Comparison of ENCODE assay signal across 1 cellular context in genomic region chrX:47080215-47080914, GRCh38.
A peak's percentile ranks its signal among the peaks of the same experiment; 100 is the strongest.
TF ChIP-seq lines count a peak whose summit lies in the region.

No MANE protein-coding gene starts in this region.

TF ChIP-seq in HepG2, 621 proteins besides CTCF, POLR2A, EP300 and RAD21 (continued from another document):
- TF ChIP-seq ZNF362 (CRISPR knock-in tag; IDR thresholded peaks at IDR 0.05; ENCODE audit: borderline replicate concordance) (peak; percentile 84), MTA1 (CRISPR knock-in tag; IDR thresholded peaks at IDR 0.05; ENCODE audit: borderline replicate concordance) (peak; percentile 80; the same call in 1 of the 2 replicates), ARNTL (CRISPR knock-in tag; IDR thresholded peaks at IDR 0.05) (peak; percentile 58; the same call in 1 of the 2 replicates), PHF8 (CRISPR knock-in tag; IDR thresholded peaks at IDR 0.05) (0 out of 2 replicates have a peak, but pooled peaks have one; percentile 32), MIER2 (CRISPR knock-in tag; IDR thresholded peaks at IDR 0.05) (0 out of 2 replicates have a peak, but pooled peaks have one; percentile 14), GFI1 (CRISPR knock-in tag; IDR thresholded peaks at IDR 0.05; ENCODE audit: borderline replicate concordance) (peak; percentile 68; the same call in 1 of the 2 replicates), HMG20B (CRISPR knock-in tag; conservative IDR thresholded peaks at IDR 0.05) (0 out of 2 replicates have a peak, but pooled peaks have one; percentile 40), ELF3 (CRISPR knock-in tag; IDR thresholded peaks at IDR 0.05) (0 out of 2 replicates have a peak, but pooled peaks have one; percentile 23), ISL2 (CRISPR knock-in tag; IDR thresholded peaks at IDR 0.05) (peak; percentile 85), TBX2 (CRISPR knock-in tag; IDR thresholded peaks at IDR 0.05; ENCODE audit: borderline replicate concordance) (peak; percentile 95), FOXP4 (CRISPR knock-in tag; IDR thresholded peaks at IDR 0.05) (peak; percentile 85), NONO (IDR thresholded peaks at IDR 0.05) (no peak), NONO (CRISPR knock-in tag; conservative IDR thresholded peaks at IDR 0.05) (peak; percentile 63; the same call in 1 of the 2 replicates), CREB1 (IDR thresholded peaks at IDR 0.05) (peak; percentile 78; the same call in 1 of the 2 replicates), CREB1 (CRISPR knock-in tag; IDR thresholded peaks at IDR 0.05) (peak; percentile 78; the same call in 1 of the 2 replicates), SATB2 (CRISPR knock-in tag; IDR thresholded peaks at IDR 0.05) (no peak), MBD4 (IDR thresholded peaks at IDR 0.05; ENCODE audit: borderline replicate concordance, low read length) (0 out of 2 replicates have a peak, but pooled peaks have one; percentile 55), NR2F6 (IDR thresholded peaks at IDR 0.05) (peak; percentile 98), NR2F6 (CRISPR knock-in tag; IDR thresholded peaks at IDR 0.05) (peak; percentile 96), PRDM10 (CRISPR knock-in tag; IDR thresholded peaks at IDR 0.05; ENCODE audit: low read depth) (0 out of 2 replicates have a peak, but pooled peaks have one; percentile 24), ZEB1 (IDR thresholded peaks at IDR 0.05; ENCODE audit: insufficient replicate concordance, low read depth) (peak; percentile 24), MED8 (CRISPR knock-in tag; IDR thresholded peaks at IDR 0.05; ENCODE audit: insufficient replicate concordance) (peak; percentile 54), ZNF383 (CRISPR knock-in tag; IDR thresholded peaks at IDR 0.05; ENCODE audit: borderline replicate concordance) (no peak), MIXL1 (CRISPR knock-in tag; IDR thresholded peaks at IDR 0.05) (0 out of 2 replicates have a peak, but pooled peaks have one; percentile 38), PITX1 (CRISPR knock-in tag; IDR thresholded peaks at IDR 0.05) (peak; percentile 81; the same call in 1 of the 2 replicates), ZNF792 (CRISPR knock-in tag; IDR thresholded peaks at IDR 0.05) (0 out of 2 replicates have a peak, but pooled peaks have one; percentile 51), ZNF292 (CRISPR knock-in tag; IDR thresholded peaks at IDR 0.05; ENCODE audit: borderline replicate concordance, low read depth) (0 out of 2 replicates have a peak, but pooled peaks have one; percentile 28), KMT2B (CRISPR knock-in tag; IDR thresholded peaks at IDR 0.05) (0 out of 2 replicates have a peak, but pooled peaks have one; percentile 18), DPF2 (CRISPR knock-in tag; IDR thresholded peaks at IDR 0.05; ENCODE audit: borderline replicate concordance, low read depth) (peak; percentile 80), ZNF652 (CRISPR knock-in tag; IDR thresholded peaks at IDR 0.05; ENCODE audit: borderline replicate concordance, low read depth) (peak; percentile 31; the same call in 1 of the 2 replicates), BCL6 (CRISPR knock-in tag; IDR thresholded peaks at IDR 0.05) (peak; percentile 87), SOX5 (CRISPR knock-in tag; IDR thresholded peaks at IDR 0.05; ENCODE audit: borderline replicate concordance) (peak; percentile 85), HOXA3 (CRISPR knock-in tag; IDR thresholded peaks at IDR 0.05) (peak; percentile 68; the same call in 1 of the 2 replicates), ZNF230 (CRISPR knock-in tag; IDR thresholded peaks at IDR 0.05) (peak; percentile 46; the same call in 1 of the 2 replicates)
- TF ChIP-seq, protein P1, sequence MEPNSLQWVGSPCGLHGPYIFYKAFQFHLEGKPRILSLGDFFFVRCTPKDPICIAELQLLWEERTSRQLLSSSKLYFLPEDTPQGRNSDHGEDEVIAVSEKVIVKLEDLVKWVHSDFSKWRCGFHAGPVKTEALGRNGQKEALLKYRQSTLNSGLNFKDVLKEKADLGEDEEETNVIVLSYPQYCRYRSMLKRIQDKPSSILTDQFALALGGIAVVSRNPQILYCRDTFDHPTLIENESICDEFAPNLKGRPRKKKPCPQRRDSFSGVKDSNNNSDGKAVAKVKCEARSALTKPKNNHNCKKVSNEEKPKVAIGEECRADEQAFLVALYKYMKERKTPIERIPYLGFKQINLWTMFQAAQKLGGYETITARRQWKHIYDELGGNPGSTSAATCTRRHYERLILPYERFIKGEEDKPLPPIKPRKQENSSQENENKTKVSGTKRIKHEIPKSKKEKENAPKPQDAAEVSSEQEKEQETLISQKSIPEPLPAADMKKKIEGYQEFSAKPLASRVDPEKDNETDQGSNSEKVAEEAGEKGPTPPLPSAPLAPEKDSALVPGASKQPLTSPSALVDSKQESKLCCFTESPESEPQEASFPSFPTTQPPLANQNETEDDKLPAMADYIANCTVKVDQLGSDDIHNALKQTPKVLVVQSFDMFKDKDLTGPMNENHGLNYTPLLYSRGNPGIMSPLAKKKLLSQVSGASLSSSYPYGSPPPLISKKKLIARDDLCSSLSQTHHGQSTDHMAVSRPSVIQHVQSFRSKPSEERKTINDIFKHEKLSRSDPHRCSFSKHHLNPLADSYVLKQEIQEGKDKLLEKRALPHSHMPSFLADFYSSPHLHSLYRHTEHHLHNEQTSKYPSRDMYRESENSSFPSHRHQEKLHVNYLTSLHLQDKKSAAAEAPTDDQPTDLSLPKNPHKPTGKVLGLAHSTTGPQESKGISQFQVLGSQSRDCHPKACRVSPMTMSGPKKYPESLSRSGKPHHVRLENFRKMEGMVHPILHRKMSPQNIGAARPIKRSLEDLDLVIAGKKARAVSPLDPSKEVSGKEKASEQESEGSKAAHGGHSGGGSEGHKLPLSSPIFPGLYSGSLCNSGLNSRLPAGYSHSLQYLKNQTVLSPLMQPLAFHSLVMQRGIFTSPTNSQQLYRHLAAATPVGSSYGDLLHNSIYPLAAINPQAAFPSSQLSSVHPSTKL (CRISPR knock-in tag; IDR thresholded peaks at IDR 0.05): peak; percentile 89
- TF ChIP-seq, protein P2, sequence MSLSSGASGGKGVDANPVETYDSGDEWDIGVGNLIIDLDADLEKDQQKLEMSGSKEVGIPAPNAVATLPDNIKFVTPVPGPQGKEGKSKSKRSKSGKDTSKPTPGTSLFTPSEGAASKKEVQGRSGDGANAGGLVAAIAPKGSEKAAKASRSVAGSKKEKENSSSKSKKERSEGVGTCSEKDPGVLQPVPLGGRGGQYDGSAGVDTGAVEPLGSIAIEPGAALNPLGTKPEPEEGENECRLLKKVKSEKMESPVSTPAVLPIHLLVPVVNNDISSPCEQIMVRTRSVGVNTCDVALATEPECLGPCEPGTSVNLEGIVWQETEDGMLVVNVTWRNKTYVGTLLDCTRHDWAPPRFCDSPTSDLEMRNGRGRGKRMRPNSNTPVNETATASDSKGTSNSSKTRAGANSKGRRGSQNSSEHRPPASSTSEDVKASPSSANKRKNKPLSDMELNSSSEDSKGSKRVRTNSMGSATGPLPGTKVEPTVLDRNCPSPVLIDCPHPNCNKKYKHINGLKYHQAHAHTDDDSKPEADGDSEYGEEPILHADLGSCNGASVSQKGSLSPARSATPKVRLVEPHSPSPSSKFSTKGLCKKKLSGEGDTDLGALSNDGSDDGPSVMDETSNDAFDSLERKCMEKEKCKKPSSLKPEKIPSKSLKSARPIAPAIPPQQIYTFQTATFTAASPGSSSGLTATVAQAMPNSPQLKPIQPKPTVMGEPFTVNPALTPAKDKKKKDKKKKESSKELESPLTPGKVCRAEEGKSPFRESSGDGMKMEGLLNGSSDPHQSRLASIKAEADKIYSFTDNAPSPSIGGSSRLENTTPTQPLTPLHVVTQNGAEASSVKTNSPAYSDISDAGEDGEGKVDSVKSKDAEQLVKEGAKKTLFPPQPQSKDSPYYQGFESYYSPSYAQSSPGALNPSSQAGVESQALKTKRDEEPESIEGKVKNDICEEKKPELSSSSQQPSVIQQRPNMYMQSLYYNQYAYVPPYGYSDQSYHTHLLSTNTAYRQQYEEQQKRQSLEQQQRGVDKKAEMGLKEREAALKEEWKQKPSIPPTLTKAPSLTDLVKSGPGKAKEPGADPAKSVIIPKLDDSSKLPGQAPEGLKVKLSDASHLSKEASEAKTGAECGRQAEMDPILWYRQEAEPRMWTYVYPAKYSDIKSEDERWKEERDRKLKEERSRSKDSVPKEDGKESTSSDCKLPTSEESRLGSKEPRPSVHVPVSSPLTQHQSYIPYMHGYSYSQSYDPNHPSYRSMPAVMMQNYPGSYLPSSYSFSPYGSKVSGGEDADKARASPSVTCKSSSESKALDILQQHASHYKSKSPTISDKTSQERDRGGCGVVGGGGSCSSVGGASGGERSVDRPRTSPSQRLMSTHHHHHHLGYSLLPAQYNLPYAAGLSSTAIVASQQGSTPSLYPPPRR (CRISPR knock-in tag; IDR thresholded peaks at IDR 0.05; ENCODE audit: borderline replicate concordance): peak; percentile 96
- TF ChIP-seq, protein P3, sequence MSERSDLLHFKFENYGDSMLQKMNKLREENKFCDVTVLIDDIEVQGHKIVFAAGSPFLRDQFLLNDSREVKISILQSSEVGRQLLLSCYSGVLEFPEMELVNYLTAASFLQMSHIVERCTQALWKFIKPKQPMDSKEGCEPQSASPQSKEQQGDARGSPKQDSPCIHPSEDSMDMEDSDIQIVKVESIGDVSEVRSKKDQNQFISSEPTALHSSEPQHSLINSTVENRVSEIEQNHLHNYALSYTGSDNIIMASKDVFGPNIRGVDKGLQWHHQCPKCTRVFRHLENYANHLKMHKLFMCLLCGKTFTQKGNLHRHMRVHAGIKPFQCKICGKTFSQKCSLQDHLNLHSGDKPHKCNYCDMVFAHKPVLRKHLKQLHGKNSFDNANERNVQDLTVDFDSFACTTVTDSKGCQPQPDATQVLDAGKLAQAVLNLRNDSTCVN (CRISPR knock-in tag; IDR thresholded peaks at IDR 0.05; ENCODE audit: borderline replicate concordance): no peak
- TF ChIP-seq, protein P4, sequence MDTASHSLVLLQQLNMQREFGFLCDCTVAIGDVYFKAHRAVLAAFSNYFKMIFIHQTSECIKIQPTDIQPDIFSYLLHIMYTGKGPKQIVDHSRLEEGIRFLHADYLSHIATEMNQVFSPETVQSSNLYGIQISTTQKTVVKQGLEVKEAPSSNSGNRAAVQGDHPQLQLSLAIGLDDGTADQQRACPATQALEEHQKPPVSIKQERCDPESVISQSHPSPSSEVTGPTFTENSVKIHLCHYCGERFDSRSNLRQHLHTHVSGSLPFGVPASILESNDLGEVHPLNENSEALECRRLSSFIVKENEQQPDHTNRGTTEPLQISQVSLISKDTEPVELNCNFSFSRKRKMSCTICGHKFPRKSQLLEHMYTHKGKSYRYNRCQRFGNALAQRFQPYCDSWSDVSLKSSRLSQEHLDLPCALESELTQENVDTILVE (CRISPR knock-in tag; IDR thresholded peaks at IDR 0.05): 0 out of 2 replicates have a peak, but pooled peaks have one; percentile 29
